27 cellular contexts compared by ENCODE assay signal in genomic region chr19:21588202-21588601, GRCh38.
"Had no signal": no experiment of that assay in that cellular context is flagged by ENCODE, and none has a peak within 500 bp of the region (broad histone marks: within the 10 kb centered on the region; RNA-seq: fewer than 3 reads in every experiment).

No MANE protein-coding gene starts in this region.

- H3K27me3 ChIP-seq: hepatocyte, ovary, uterus had no signal

- H3K27ac Mint-ChIP-seq: nephron; stimulated activated memory B cell treated with anti-CD40 and anti-IgM and Interleukin-4, amounts not matched to agents 10 μg/mL and 1 μg/mL and 100 μg/mL, for 72 hours had no signal

- H3K9me3 ChIP-seq: esophagus muscularis mucosa, lower lobe of right lung, ovary, thoracic aorta, upper lobe of right lung, uterus had no signal

- ATAC-seq: foreskin keratinocyte; gastroesophageal sphincter; heart left ventricle; left cardiac atrium; left ventricle myocardium superior; lower lobe of right lung; naive thymus-derived CD4-positive, alpha-beta T cell; sciatic nerve; stimulated activated memory B cell treated with anti-CD40 and anti-IgM and Interleukin-4, amounts not matched to agents 10 μg/mL and 1 μg/mL and 100 μg/mL, for 72 hours; stimulated activated naive CD8-positive, alpha-beta T cell treated with anti-CD3 and anti-CD28 coated beads, Interleukin-15, Interleukin-2, amounts not matched to agents 100 U/mL and 50 U/mL, for 24 hours; upper lobe of right lung had no signal

- H3K4me1 Mint-ChIP-seq: nephron had no signal

- FAIRE-seq: endothelial cell of umbilical vein had no signal

- H3K27ac ChIP-seq: coronary artery, esophagus muscularis mucosa, foreskin keratinocyte, gastroesophageal sphincter, hepatocyte, lower lobe of right lung, thoracic aorta, tibial nerve, upper lobe of right lung, uterus had no signal

- DNase-seq: dermis blood vessel endothelial cell; effector memory CD4-positive, alpha-beta T cell; foreskin keratinocyte; heart left ventricle; left cardiac atrium; left ventricle myocardium superior; lower lobe of right lung; naive thymus-derived CD4-positive, alpha-beta T cell; nucleus accumbens; stimulated activated CD4-positive, alpha-beta T cell treated with anti-CD3 and anti-CD28 coated beads, Interleukin-12 subunit alpha, Interleukin-12 subunit beta, amount 100 ng/mL, for 4 hours; stimulated activated CD4-positive, alpha-beta T cell treated with anti-CD3 and anti-CD28 coated beads, Interleukin-1b, Interleukin-23, amount 100 ng/mL, for 48 hours; stimulated activated CD4-positive, alpha-beta T cell treated with anti-CD3 and anti-CD28 coated beads, Interleukin-4, amount 100 ng/mL, for 1 hour; stimulated activated naive CD8-positive, alpha-beta T cell treated with anti-CD3 and anti-CD28 coated beads, Interleukin-15, Interleukin-2, amounts not matched to agents 100 U/mL and 50 U/mL, for 24 hours; upper lobe of right lung; uterus had no signal

- H3K4me3 Mint-ChIP-seq: stimulated activated memory B cell treated with anti-CD40 and anti-IgM and Interleukin-4, amounts not matched to agents 10 μg/mL and 1 μg/mL and 100 μg/mL, for 72 hours had no signal

- H3K4me1 ChIP-seq: foreskin keratinocyte, lower lobe of right lung, upper lobe of right lung had no signal

- H3K4me3 ChIP-seq: coronary artery, esophagus muscularis mucosa, gastroesophageal sphincter, hepatocyte, lower lobe of right lung, ovary, smooth muscle cell, thoracic aorta, tibial nerve, upper lobe of right lung, uterus had no signal

- H3K36me3 ChIP-seq: esophagus muscularis mucosa, gastroesophageal sphincter, heart left ventricle, lower lobe of right lung, ovary, thoracic aorta, tibial nerve, upper lobe of right lung, uterus had no signal
